Comparison of ENCODE assay signal across 1 cellular context in genomic region chr14:89373185-89373584, GRCh38.
TF ChIP-seq lines count a peak whose summit lies in the region.

No MANE protein-coding gene starts in this region.

TF ChIP-seq in IMR-90, 13 proteins besides CTCF, POLR2A, EP300 and RAD21:
- TF ChIP-seq ELK1 (IDR thresholded peaks at IDR 0.05; ENCODE audit: borderline replicate concordance, low read depth, low read length) (no peak), MXI1 (IDR thresholded peaks at IDR 0.05; ENCODE audit: borderline replicate concordance, low read depth, low read length) (no peak), CEBPB (IDR thresholded peaks at IDR 0.05; ENCODE audit: low read depth, low read length) (no peak)
